1 cellular context compared by ENCODE assay signal in the genomic region with DNA sequence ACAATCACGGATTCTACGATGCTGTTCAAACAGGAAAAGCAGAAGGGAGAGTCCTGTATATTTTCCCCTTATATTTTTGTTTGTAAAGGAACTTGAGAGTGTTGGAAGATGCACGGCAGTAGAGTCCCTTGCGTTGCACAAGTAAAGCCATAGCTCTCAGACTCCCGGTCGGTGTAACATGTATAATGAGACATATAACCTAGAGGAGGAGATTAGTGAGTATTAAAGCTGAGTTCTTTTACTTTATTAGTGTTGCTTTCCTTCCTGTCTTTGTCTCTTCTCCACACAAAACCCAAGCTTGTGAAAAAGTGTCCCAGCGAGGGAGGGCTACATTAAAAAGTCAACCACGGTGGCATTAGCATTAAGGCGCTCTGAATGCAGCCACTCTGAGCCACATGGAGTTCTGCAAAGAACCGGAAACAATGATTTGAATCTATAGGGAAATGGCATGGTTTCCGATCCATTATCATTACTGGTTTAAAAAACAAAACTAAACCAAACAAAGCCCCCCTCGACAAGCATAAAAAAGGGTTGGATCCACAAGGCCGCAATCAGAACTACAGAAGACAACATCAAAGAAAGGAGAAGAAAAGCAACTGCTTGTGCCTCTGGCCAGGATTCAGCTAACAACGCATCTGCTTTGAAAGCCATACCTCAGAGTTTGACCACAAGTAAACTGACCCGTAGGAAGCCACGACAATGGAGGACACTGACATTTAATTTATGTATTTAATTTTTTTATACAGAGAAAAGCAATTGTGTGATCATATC.
TF ChIP-seq lines count a peak whose summit lies in the region.

No MANE protein-coding gene starts in this region.

TF ChIP-seq in IMR-90, 13 proteins besides CTCF, POLR2A, EP300 and RAD21 (continued from another document):
- TF ChIP-seq, protein P1, sequence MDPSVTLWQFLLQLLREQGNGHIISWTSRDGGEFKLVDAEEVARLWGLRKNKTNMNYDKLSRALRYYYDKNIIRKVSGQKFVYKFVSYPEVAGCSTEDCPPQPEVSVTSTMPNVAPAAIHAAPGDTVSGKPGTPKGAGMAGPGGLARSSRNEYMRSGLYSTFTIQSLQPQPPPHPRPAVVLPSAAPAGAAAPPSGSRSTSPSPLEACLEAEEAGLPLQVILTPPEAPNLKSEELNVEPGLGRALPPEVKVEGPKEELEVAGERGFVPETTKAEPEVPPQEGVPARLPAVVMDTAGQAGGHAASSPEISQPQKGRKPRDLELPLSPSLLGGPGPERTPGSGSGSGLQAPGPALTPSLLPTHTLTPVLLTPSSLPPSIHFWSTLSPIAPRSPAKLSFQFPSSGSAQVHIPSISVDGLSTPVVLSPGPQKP (IDR thresholded peaks at IDR 0.05; ENCODE audit: borderline replicate concordance, low read depth, low read length), result no peak
- TF ChIP-seq NFE2L2 (IDR thresholded peaks at IDR 0.05; ENCODE audit: low read depth, low read length) (no peak), RFX5 (IDR thresholded peaks at IDR 0.05; ENCODE audit: low read depth, low read length) (no peak), SMC3 (IDR thresholded peaks at IDR 0.05; ENCODE audit: low read depth, low read length) (no peak), MXI1 (IDR thresholded peaks at IDR 0.05; ENCODE audit: borderline replicate concordance, low read depth, low read length) (no peak), FOS (IDR thresholded peaks at IDR 0.05; ENCODE audit: low read depth, low read length) (no peak), BHLHE40 (IDR thresholded peaks at IDR 0.05; ENCODE audit: low read depth, low read length) (no peak), RCOR1 (IDR thresholded peaks at IDR 0.05; ENCODE audit: insufficient replicate concordance, low read length) (no peak), MAFK (IDR thresholded peaks at IDR 0.05; ENCODE audit: low read depth, low read length) (no peak), CHD1 (IDR thresholded peaks at IDR 0.05; ENCODE audit: low read depth, low read length) (no peak)
